8 cellular contexts compared by ENCODE assay signal in genomic region chr5:55324815-55325418, GRCh38. TPM values are rescaled to one million over a fixed set of nuclear protein-coding genes. Genes with fewer than 3 reads are reported as not detected.
DNase-seq lines count a peak whose midpoint lies in the region; ATAC-seq and TF ChIP-seq lines count a peak whose summit lies in the region.

No MANE protein-coding gene starts in this region.

- intact Hi-C loops in OCI-LY7 (cut with micrococcal nuclease; ENCODE audit: unreplicated experiment): loop anchor here (5.0 to 10.0 kb wide), 2 partner anchors 210 to 367 kb away; partner anchors contain the start of gene PLPP1

- no peak overlapping the region for H3K4me2 ChIP-seq in OCI-LY7 (ENCODE audit: low read length)

- H3K27ac ChIP-seq in OCI-LY7 (ENCODE audit: low read depth, low read length, poor library complexity, severe bottlenecking): no peak overlapping the region

- peaks cover 81% of the 10 kb centered on the region for H3K79me2 ChIP-seq in OCI-LY7 (ENCODE audit: insufficient read depth, low read depth, low read length)

- CTCF ChIA-PET in OCI-LY7 (lab: Charles Lee; ENCODE audit: unreplicated experiment): no interaction called here

- TSS peak; percentile 25 for BruUV-seq in OCI-LY7 (replicated peaks; lab: Mats Ljungman, UMichigan)

- no peak overlapping the region for H2AFZ ChIP-seq in OCI-LY7 (ENCODE audit: low read length)

- ATAC-seq in GM21717 (IDR thresholded peaks at IDR 0.05; ENCODE audit: unreplicated experiment): no peak

- no peaks in the 10 kb centered on the region for H3K4me1 ChIP-seq in OCI-LY7 (ENCODE audit: insufficient read depth, low read length, poor library complexity, severe bottlenecking)

- no peaks in the 10 kb centered on the region for H3K9me3 ChIP-seq in OCI-LY7 (ENCODE audit: low read length)

- no peaks in the 10 kb centered on the region for H3K9me2 ChIP-seq in OCI-LY7 (ENCODE audit: insufficient read depth, low read length)

- peak; percentile 16 for DNase-seq in NCI-H345 (lab: John Stamatoyannopoulos, UW)
- DNase-seq in NCI-H345 treated with DMSO at 0.1 percent for 48 hours (lab: John Stamatoyannopoulos, UW; ENCODE audit: unreplicated experiment): no peak
- DNase-seq in HCEC 1CT: peak; percentile 55
- peak; percentile 41 for DNase-seq in OCI-LY7 (ENCODE audit: low spot score)
- DNase-seq in dermis blood vessel endothelial cell: peak; percentile 72
- peak; percentile 39 for DNase-seq in myocyte (ENCODE audit: low read depth)
- DNase-seq in activated T-cell treated with anti-CD3 and anti-CD28 coated beads, Interleukin-2, amount 50 U/mL, for 48 hours: no peak

- peak; percentile 79 for TF ChIP-seq CTCF in OCI-LY7 (conservative IDR thresholded peaks at IDR 0.05; ENCODE audit: low read length)

- no peak overlapping the region for H3K4me3 ChIP-seq in OCI-LY7 (ENCODE audit: low read depth, low read length, poor library complexity, severe bottlenecking)

- POLR2A ChIA-PET in OCI-LY7 (lab: Charles Lee): interaction anchor here (0.7 kb wide), 2 partner anchors 184 to 1593 kb away, joined by 4 read pairs; no protein-coding TSS in a partner anchor

- H3K36me3 ChIP-seq in OCI-LY7 (ENCODE audit: insufficient read depth, low read length): peaks cover 80% of the 10 kb centered on the region

- peaks cover 4% of the 10 kb centered on the region; the same call in 1 of the 2 replicates for H4K20me1 ChIP-seq in OCI-LY7 (ENCODE audit: insufficient read depth, low read length)

RNA-seq across cellular contexts. Expression of gene MTREX, which starts 17.1 kb away (rescaled TPM):
- total RNA-seq in OCI-LY7 (2014; rRNA removed; shearing (Covaris generic)): 62.7 and 84.7 TPM in 2 replicates
- total RNA-seq in OCI-LY7 (2022): 118 and 125 TPM in 2 replicates
- 135 and 141 TPM in 2 replicates for total RNA-seq in dermis blood vessel endothelial cell
- 87.7 and 97.1 TPM in 2 replicates for total RNA-seq in myocyte
- polyA plus RNA-seq in myocyte (2012): 16.9 TPM

RNA-seq across cellular contexts. Expression of gene DHX29, which starts 17.4 kb away (rescaled TPM):
- 12.7 and 13.2 TPM in 2 replicates for total RNA-seq in OCI-LY7 (2014; rRNA removed; shearing (Covaris generic))
- 17.4 and 19.9 TPM in 2 replicates for total RNA-seq in OCI-LY7 (2022)
- 21.6 and 39.5 TPM in 2 replicates for total RNA-seq in dermis blood vessel endothelial cell
- 33.4 and 44.3 TPM in 2 replicates for total RNA-seq in myocyte
- polyA plus RNA-seq in myocyte (2012): 13.8 TPM

Comparison
In these comparisons a context has a peak if more than half of its experiments do, and no peak if none do; other contexts are left out.
1. DNase-seq: peak in NCI-H345 (single experiment), HCEC 1CT (single experiment), OCI-LY7 (single experiment), dermis blood vessel endothelial cell (single experiment) and myocyte (single experiment); none in NCI-H345 treated with DMSO at 0.1 percent for 48 hours (single experiment) and activated T-cell treated with anti-CD3 and anti-CD28 coated beads, Interleukin-2, amount 50 U/mL, for 48 hours (0 of 2).